22 cellular contexts compared by ENCODE assay signal in the genomic region with DNA sequence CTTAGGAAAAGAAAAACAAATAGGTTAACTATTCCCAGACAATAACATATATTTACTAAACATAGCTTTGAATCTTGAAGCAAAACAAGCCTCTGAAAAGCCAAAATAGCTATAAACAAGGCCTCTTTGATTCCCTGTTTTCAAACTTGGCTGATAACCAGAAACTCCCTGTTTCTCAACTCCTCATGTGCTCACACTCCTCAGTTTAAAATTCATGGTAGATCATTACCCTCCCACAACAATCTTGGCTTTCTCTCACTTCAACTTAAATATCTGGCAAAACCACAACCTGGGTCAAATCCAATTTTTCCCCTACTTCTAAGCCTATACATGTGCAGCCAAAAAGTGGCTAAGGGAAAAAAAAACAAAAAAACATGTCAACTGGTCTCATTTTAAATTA. TPM values are rescaled to one million over a fixed set of nuclear protein-coding genes. Genes with fewer than 3 reads are reported as not detected.
DNase-seq lines count a peak whose midpoint lies in the region; ATAC-seq, FAIRE-seq and TF ChIP-seq lines count a peak whose summit lies in the region.
"Had no signal": no experiment of that assay in that cellular context is flagged by ENCODE, and none has a peak within 500 bp of the region (broad histone marks: within the 10 kb centered on the region; RNA-seq: fewer than 3 reads in every experiment).

No MANE protein-coding gene starts in this region.

- intact Hi-C loops in MCF 10A (cut with micrococcal nuclease) (no loop called here), mammary epithelial cell (cut with micrococcal nuclease) (no loop called here)

- no peak overlapping the region for H3K4me3 Mint-ChIP-seq in MCF 10A (ENCODE audit: unreplicated experiment)
- H3K4me3 Mint-ChIP-seq: CD4-positive, CD25-positive, alpha-beta regulatory T cell; dendritic cell treated with granulocyte-macrophage colony-stimulating factor and Interleukin-4, amounts not matched to agents 40 ng/mL and 50 ng/mL, for 4 days; neural crest cell had no signal

- H3K4me2 ChIP-seq in mammary epithelial cell (ENCODE audit: insufficient read depth, low read depth, low read length) = no peak overlapping the region

- H3K27ac Mint-ChIP-seq in MCF 10A (ENCODE audit: low read depth, unreplicated experiment) = peak overlapping the region; percentile 61
- H3K27ac Mint-ChIP-seq: dendritic cell treated with granulocyte-macrophage colony-stimulating factor and Interleukin-4, amounts not matched to agents 40 ng/mL and 50 ng/mL, for 4 days had no signal

- DNase-seq in MCF 10A (ENCODE audit: unreplicated experiment) (peak; percentile 40), mammary epithelial cell (no peak), astrocyte of the hippocampus (ENCODE audit: low read depth, low spot score) (peak; percentile 33), globus pallidus (ENCODE audit: low spot score) (peak; percentile 70), superior temporal gyrus (ENCODE audit: extremely low spot score) (peak; percentile 78), D721Med (ENCODE audit: insufficient read length, low spot score) (no peak), NOMO-1 (lab: John Stamatoyannopoulos, UW; ENCODE audit: unreplicated experiment in 2 of 2) (no peak)
- DNase-seq: ACHN; activated CD4-positive, alpha-beta T cell treated with anti-CD3 and anti-CD28 coated beads, Interleukin-2, amount 50 U/mL, for 48 hours; erythroblast; heart left ventricle; islet precursor cell; Karpas-422; mesendoderm; NCI-H1417; Peyer's patch; retina had no signal

- H3K79me2 ChIP-seq in mammary epithelial cell (ENCODE audit: insufficient read depth, low read length) = peaks cover 4% of the 10 kb centered on the region

- ATAC-seq in HG02642 (IDR thresholded peaks at IDR 0.05; ENCODE audit: poor library complexity, unreplicated experiment) = no peak
- ATAC-seq: HCT116, heart left ventricle had no signal

- no peaks in the 10 kb centered on the region for H3K9me3 Mint-ChIP-seq in MCF 10A (ENCODE audit: unreplicated experiment)
- H3K9me3 Mint-ChIP-seq: CD4-positive, CD25-positive, alpha-beta regulatory T cell; dendritic cell treated with granulocyte-macrophage colony-stimulating factor and Interleukin-4, amounts not matched to agents 40 ng/mL and 50 ng/mL, for 4 days had no signal

- CTCF ChIA-PET in MCF 10A (lab: Yijun Ruan, JAX) (no interaction called here), mammary epithelial cell (lab: Charles Lee; ENCODE audit: low non-redundant PET) (no interaction called here)

- BruUV-seq in MCF 10A (replicated peaks; lab: Mats Ljungman, UMichigan) = no TSS peak
- BruUV-seq in mammary epithelial cell (replicated peaks; lab: Mats Ljungman, UMichigan) = no TSS peak

- in situ Hi-C loops in mammary epithelial cell (cut with MboI; ENCODE audit: low sequenced_read_pairs in 2 of 2) = no loop called here

- H3K27me3 ChIP-seq in mammary epithelial cell (ENCODE audit: insufficient read depth, low read length) = no peaks in the 10 kb centered on the region
- H3K27me3 ChIP-seq: heart left ventricle, Peyer's patch had no signal

- no peak overlapping the region for H3K27ac ChIP-seq in mammary epithelial cell (ENCODE audit: insufficient read depth, low read depth, low read length)
- H3K27ac ChIP-seq: heart left ventricle, Peyer's patch had no signal

- POLR2A ChIA-PET in MCF 10A (lab: Yijun Ruan, JAX) = interaction anchor here (0.7 to 3.8 kb wide), 2 partner anchors 12 to 16 kb away, joined by 4 to 17 read pairs; a partner anchor contains a TSS

- H3K4me1 Mint-ChIP-seq in MCF 10A (ENCODE audit: insufficient read depth, unreplicated experiment) = peaks cover 17% of the 10 kb centered on the region
- H3K4me1 Mint-ChIP-seq: neural crest cell had no signal

- H3K36me3 Mint-ChIP-seq in MCF 10A (ENCODE audit: insufficient read depth, unreplicated experiment) = peaks cover 65% of the 10 kb centered on the region

- FAIRE-seq in D721Med (lab: Jason Lieb, UNC) = no peak

- no peak overlapping the region for H3K9ac ChIP-seq in mammary epithelial cell (ENCODE audit: insufficient read depth, low read length)

- H3K36me3 ChIP-seq in mammary epithelial cell (ENCODE audit: insufficient read depth, low read length) = peaks cover 23% of the 10 kb centered on the region

- H3K4me1 ChIP-seq in mammary epithelial cell (ENCODE audit: insufficient read depth, low read length) = peaks cover 3% of the 10 kb centered on the region
- H3K4me1 ChIP-seq: Peyer's patch had no signal

- H4K20me1 ChIP-seq in mammary epithelial cell (ENCODE audit: insufficient read depth, low read length) = no peaks in the 10 kb centered on the region

- H3K9me3 ChIP-seq in mammary epithelial cell (replicated peaks; ENCODE audit: insufficient read depth, low read length) = no peaks in the 10 kb centered on the region
- H3K9me3 ChIP-seq: heart left ventricle, Peyer's patch had no signal

- H3K4me3 ChIP-seq in mammary epithelial cell (replicated peaks in 1 of 3; ENCODE audit: insufficient read depth in 1 of 3, low read depth in 2 of 3, low read length in 3 of 3) = no peak overlapping the region
- H3K4me3 ChIP-seq: heart left ventricle, Peyer's patch had no signal

- no peaks in the 10 kb centered on the region for H3K27me3 Mint-ChIP-seq in MCF 10A (ENCODE audit: insufficient read depth, unreplicated experiment)
- H3K27me3 Mint-ChIP-seq: CD4-positive, CD25-positive, alpha-beta regulatory T cell; dendritic cell treated with granulocyte-macrophage colony-stimulating factor and Interleukin-4, amounts not matched to agents 40 ng/mL and 50 ng/mL, for 4 days had no signal

- dilution Hi-C loops in mammary epithelial cell (cut with HindIII; ENCODE audit: low sequenced_read_pairs) = no loop called here

- H2AFZ ChIP-seq in mammary epithelial cell (ENCODE audit: low read depth, low read length) = no peak overlapping the region

- TF ChIP-seq CTCF in MCF 10A (IDR thresholded peaks at IDR 0.05; ENCODE audit: unreplicated experiment) = no peak
- TF ChIP-seq CTCF in mammary epithelial cell (conservative IDR thresholded peaks at IDR 0.05 in 1 of 2, IDR thresholded peaks at IDR 0.05 in 1 of 2; ENCODE audit: extremely low read depth in 1 of 2, insufficient read depth in 1 of 2, low read depth in 1 of 2, low read length in 2 of 2) = no peak
- no peak for TF ChIP-seq CTCF in D721Med (IDR thresholded peaks at IDR 0.05; ENCODE audit: insufficient read depth, missing control alignments)

RNA-seq across cellular contexts. Expression of a gene that starts 15.6 kb away (rescaled TPM):
- total RNA-seq in MCF 10A (2022) (87.2 and 105 TPM in 2 replicates), mammary epithelial cell (10 to 100 TPM; 49.0 to 63.4 TPM)
- 37.3 TPM for polyA plus RNA-seq in mammary epithelial cell
- 21.7 TPM for polyA minus RNA-seq in mammary epithelial cell

Comparison
In these comparisons a context has a peak if more than half of its experiments do, and no peak if none do; other contexts are left out.
1. DNase-seq: peak in MCF 10A (single experiment), astrocyte of the hippocampus (single experiment), globus pallidus (single experiment) and superior temporal gyrus (single experiment); none in mammary epithelial cell (single experiment), D721Med (single experiment) and NOMO-1 (0 of 2).